ENCODE assay signal across 1 cellular context in genomic region chr12:103855036-103855712, GRCh38.
TF ChIP-seq lines count a peak whose summit lies in the region.

No MANE protein-coding gene starts in this region.

TF ChIP-seq in HepG2, 621 proteins besides CTCF, POLR2A, EP300 and RAD21 (continued from another document):
- TF ChIP-seq RERE (CRISPR knock-in tag; IDR thresholded peaks at IDR 0.05; ENCODE audit: low read depth) (peak; percentile 59; the same call in 1 of the 2 replicates), PHF21A (CRISPR knock-in tag; IDR thresholded peaks at IDR 0.05) (no peak), UBTF (CRISPR knock-in tag; IDR thresholded peaks at IDR 0.05) (no peak), ZNF317 (CRISPR knock-in tag; IDR thresholded peaks at IDR 0.05) (0 out of 2 replicates have a peak, but pooled peaks have one; percentile 22), SALL1 (CRISPR knock-in tag; IDR thresholded peaks at IDR 0.05) (peak; percentile 66; the same call in 1 of the 2 replicates), HOXA3 (CRISPR knock-in tag; IDR thresholded peaks at IDR 0.05) (peak; percentile 22; the same call in 1 of the 2 replicates), SP1 (IDR thresholded peaks at IDR 0.05) (no peak), SP1 (CRISPR knock-in tag; IDR thresholded peaks at IDR 0.05) (no peak), GATAD1 (CRISPR knock-in tag; IDR thresholded peaks at IDR 0.05) (0 out of 2 replicates have a peak, but pooled peaks have one; percentile 20), HMG20A (CRISPR knock-in tag; IDR thresholded peaks at IDR 0.05; ENCODE audit: borderline replicate concordance) (peak; percentile 74; the same call in 1 of the 2 replicates), GATAD2A (CRISPR knock-in tag; IDR thresholded peaks at IDR 0.05) (peak; percentile 90), ZBTB1 (CRISPR knock-in tag; IDR thresholded peaks at IDR 0.05; ENCODE audit: borderline replicate concordance) (no peak), THAP11 (CRISPR knock-in tag; IDR thresholded peaks at IDR 0.05) (peak; percentile 54), NFIC (IDR thresholded peaks at IDR 0.05; ENCODE audit: low read length) (peak; percentile 58; the same call in 1 of the 2 replicates), NR2F2 (IDR thresholded peaks at IDR 0.05; ENCODE audit: borderline replicate concordance, low read depth) (peak; percentile 95), ZSCAN5A (CRISPR knock-in tag; IDR thresholded peaks at IDR 0.05; ENCODE audit: borderline replicate concordance) (no peak; the same call in 1 of the 2 replicates), CSRNP2 (CRISPR knock-in tag; conservative IDR thresholded peaks at IDR 0.05; ENCODE audit: low read depth) (no peak), MEF2D (CRISPR knock-in tag; IDR thresholded peaks at IDR 0.05) (0 out of 2 replicates have a peak, but pooled peaks have one; percentile 9), ZNF263 (CRISPR knock-in tag; IDR thresholded peaks at IDR 0.05) (no peak), GLMP (CRISPR knock-in tag; IDR thresholded peaks at IDR 0.05; ENCODE audit: borderline replicate concordance) (no peak), HNF4G (IDR thresholded peaks at IDR 0.05; ENCODE audit: borderline replicate concordance, low read depth, low read length) (peak; percentile 71; the same call in 1 of the 2 replicates), HNF4G (CRISPR knock-in tag; IDR thresholded peaks at IDR 0.05; ENCODE audit: borderline replicate concordance, low read depth) (no peak), TFDP2 (CRISPR knock-in tag; IDR thresholded peaks at IDR 0.05) (0 out of 2 replicates have a peak, but pooled peaks have one; percentile 56), DPF2 (CRISPR knock-in tag; IDR thresholded peaks at IDR 0.05; ENCODE audit: borderline replicate concordance, low read depth) (peak; percentile 69), RFX1 (IDR thresholded peaks at IDR 0.05) (no peak), HOXD1 (CRISPR knock-in tag; IDR thresholded peaks at IDR 0.05) (0 out of 2 replicates have a peak, but pooled peaks have one; percentile 18), SYNCRIP (IDR thresholded peaks at IDR 0.05; ENCODE audit: insufficient read depth, low read depth, low read length) (no peak), CREB1 (IDR thresholded peaks at IDR 0.05) (no peak), CREB1 (CRISPR knock-in tag; IDR thresholded peaks at IDR 0.05) (peak; percentile 47), BCL6 (CRISPR knock-in tag; IDR thresholded peaks at IDR 0.05) (peak; percentile 74; the same call in 1 of the 2 replicates), SAFB2 (CRISPR knock-in tag; IDR thresholded peaks at IDR 0.05; ENCODE audit: borderline replicate concordance, low read depth) (no peak), ZBTB37 (CRISPR knock-in tag; IDR thresholded peaks at IDR 0.05) (peak; percentile 63; the same call in 1 of the 2 replicates), MYPOP (CRISPR knock-in tag; IDR thresholded peaks at IDR 0.05) (no peak), ZNF503 (CRISPR knock-in tag; IDR thresholded peaks at IDR 0.05) (peak; percentile 50; the same call in 1 of the 2 replicates), ZNF564 (CRISPR knock-in tag; IDR thresholded peaks at IDR 0.05) (no peak), ZNF496 (CRISPR knock-in tag; IDR thresholded peaks at IDR 0.05; ENCODE audit: insufficient replicate concordance) (no peak), TFDP1 (CRISPR knock-in tag; IDR thresholded peaks at IDR 0.05; ENCODE audit: borderline replicate concordance) (no peak), ZNF326 (CRISPR knock-in tag; IDR thresholded peaks at IDR 0.05; ENCODE audit: borderline replicate concordance) (no peak), ELF3 (CRISPR knock-in tag; IDR thresholded peaks at IDR 0.05) (peak; percentile 46; the same call in 1 of the 2 replicates)
